ENCODE assay signal across 9 cellular contexts in the genomic region with DNA sequence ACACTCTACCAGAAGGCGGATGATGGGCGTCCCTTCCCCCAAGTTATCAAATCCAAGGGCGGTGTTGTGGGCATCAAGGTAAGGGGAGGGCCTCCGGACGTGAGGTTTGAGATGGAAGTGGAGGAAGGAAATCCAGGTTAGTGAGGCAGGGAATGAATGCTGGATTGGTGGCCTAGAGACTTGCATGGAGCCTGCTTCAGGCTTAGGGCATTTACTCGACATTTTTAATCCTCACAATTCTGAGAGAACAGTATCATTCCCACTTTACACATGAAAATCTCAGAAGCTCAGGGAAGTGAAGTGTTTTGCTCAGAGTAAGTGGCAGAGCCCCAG. TPM values are rescaled to one million over a fixed set of nuclear protein-coding genes. Genes with fewer than 3 reads are reported as not detected.
DNase-seq lines count a peak whose midpoint lies in the region; ATAC-seq and TF ChIP-seq lines count a peak whose summit lies in the region.
"Had no signal": no experiment of that assay in that cellular context is flagged by ENCODE, and none has a peak within 500 bp of the region (broad histone marks: within the 10 kb centered on the region; RNA-seq: fewer than 3 reads in every experiment).

No MANE protein-coding gene starts in this region.

- intact Hi-C loops in dendritic cell treated with granulocyte-macrophage colony-stimulating factor and Interleukin-4, amounts not matched to agents 40 ng/mL and 50 ng/mL, for 4 days (cut with micrococcal nuclease), result no loop called here

- no peaks in the 10 kb centered on the region for H3K27me3 Mint-ChIP-seq in dendritic cell treated with granulocyte-macrophage colony-stimulating factor and Interleukin-4, amounts not matched to agents 40 ng/mL and 50 ng/mL, for 4 days
- no peaks in the 10 kb centered on the region for H3K27me3 Mint-ChIP-seq in natural killer cell treated with Interleukin-12 subunit alpha and Interleukin-12 subunit beta and Interleukin-15 and Interleukin-18, amount 100 ng/mL, for 72 hours

- peaks cover 64 to 69% (median 66%) of the 10 kb centered on the region in 11 experiments for H3K36me3 ChIP-seq in BLaER1 treated with 17β-estradiol and CSF1 and Interleukin-3, amounts not matched to agents 10 nM and 100 nM

- peaks cover 90% of the 10 kb centered on the region for H3K36me3 Mint-ChIP-seq in dendritic cell treated with granulocyte-macrophage colony-stimulating factor and Interleukin-4, amounts not matched to agents 40 ng/mL and 50 ng/mL, for 4 days (ENCODE audit: low read depth)
- peaks cover 15% of the 10 kb centered on the region for H3K36me3 Mint-ChIP-seq in natural killer cell treated with Interleukin-12 subunit alpha and Interleukin-12 subunit beta and Interleukin-15 and Interleukin-18, amount 100 ng/mL, for 72 hours

- H3K9ac ChIP-seq in BLaER1 treated with 17β-estradiol and CSF1 and Interleukin-3, amounts not matched to agents 10 nM and 100 nM, result peak overlapping the region; percentile 90 to 97 (median 93)

- no peak for ATAC-seq in natural killer cell treated with Interleukin-12 subunit alpha and Interleukin-12 subunit beta and Interleukin-15 and Interleukin-18, amount 100 ng/mL, for 72 hours
- ATAC-seq in GM19395 (IDR thresholded peaks at IDR 0.05; ENCODE audit: unreplicated experiment), result no peak

- no peak for TF ChIP-seq CTCF in NB4 (IDR thresholded peaks at IDR 0.05; ENCODE audit: low read depth, low read length)

- TF ChIP-seq POLR2A in NB4 (IDR thresholded peaks at IDR 0.05; ENCODE audit: extremely low read depth, insufficient read length), result no peak

- no peaks in the 10 kb centered on the region for H3K9me3 Mint-ChIP-seq in dendritic cell treated with granulocyte-macrophage colony-stimulating factor and Interleukin-4, amounts not matched to agents 40 ng/mL and 50 ng/mL, for 4 days
- H3K9me3 Mint-ChIP-seq in natural killer cell treated with Interleukin-12 subunit alpha and Interleukin-12 subunit beta and Interleukin-15 and Interleukin-18, amount 100 ng/mL, for 72 hours, result no peaks in the 10 kb centered on the region

- DNase-seq in NB4 (ENCODE audit: low read depth) (no peak), NCI-H82 treated with DMSO at 0.1 percent for 48 hours (lab: John Stamatoyannopoulos, UW; ENCODE audit: unreplicated experiment) (no peak), HuH-7 (ENCODE audit: low spot score) (no peak), dermis blood vessel endothelial cell (no peak)
- no peak for DNase-seq in natural killer cell treated with Interleukin-12 subunit alpha and Interleukin-12 subunit beta and Interleukin-15 and Interleukin-18, amount 100 ng/mL, for 72 hours (ENCODE audit: low spot score)
- DNase-seq: SIG-M5 had no signal

- H3K27me3 ChIP-seq in BLaER1 treated with 17β-estradiol and CSF1 and Interleukin-3, amounts not matched to agents 10 nM and 100 nM, result no peaks in the 10 kb centered on the region

- peak overlapping the region; percentile 95 for H3K4me3 Mint-ChIP-seq in dendritic cell treated with granulocyte-macrophage colony-stimulating factor and Interleukin-4, amounts not matched to agents 40 ng/mL and 50 ng/mL, for 4 days
- peak overlapping the region; percentile 97 for H3K4me3 Mint-ChIP-seq in natural killer cell treated with Interleukin-12 subunit alpha and Interleukin-12 subunit beta and Interleukin-15 and Interleukin-18, amount 100 ng/mL, for 72 hours

- peaks cover 59% of the 10 kb centered on the region for H3K4me1 Mint-ChIP-seq in dendritic cell treated with granulocyte-macrophage colony-stimulating factor and Interleukin-4, amounts not matched to agents 40 ng/mL and 50 ng/mL, for 4 days (ENCODE audit: low read depth)
- peaks cover 25 to 38% of the 10 kb centered on the region in 2 donors for H3K4me1 Mint-ChIP-seq in natural killer cell treated with Interleukin-12 subunit alpha and Interleukin-12 subunit beta and Interleukin-15 and Interleukin-18, amount 100 ng/mL, for 72 hours (ENCODE audit: low read depth in 2 of 2)

- peak overlapping the region; percentile 97 to 99 (median 99) for H3K4me2 ChIP-seq in BLaER1 treated with 17β-estradiol and CSF1 and Interleukin-3, amounts not matched to agents 10 nM and 100 nM

- peak overlapping the region in 10 of 11 experiments; percentile 78 to 98 (median 94); a peak in 11 of 22 replicates for H3K27ac ChIP-seq in BLaER1 treated with 17β-estradiol and CSF1 and Interleukin-3, amounts not matched to agents 10 nM and 100 nM

- H4K20me1 ChIP-seq in BLaER1 treated with 17β-estradiol and CSF1 and Interleukin-3, amounts not matched to agents 10 nM and 100 nM, result peaks cover 63 to 70% (median 68%) of the 10 kb centered on the region in 11 experiments

- peaks cover 53 to 72% (median 59%) of the 10 kb centered on the region in 10 experiments for H3K4me1 ChIP-seq in BLaER1 treated with 17β-estradiol and CSF1 and Interleukin-3, amounts not matched to agents 10 nM and 100 nM

- no peaks in the 10 kb centered on the region for H3K9me3 ChIP-seq in BLaER1 treated with 17β-estradiol and CSF1 and Interleukin-3, amounts not matched to agents 10 nM and 100 nM (replicated peaks in 1 of 11)

- H3K4me3 ChIP-seq in BLaER1 treated with 17β-estradiol and CSF1 and Interleukin-3, amounts not matched to agents 10 nM and 100 nM, result peak overlapping the region; percentile 86 to 99 (median 98)
- peak overlapping the region; percentile 90 for H3K4me3 ChIP-seq in NB4 (ENCODE audit: low read depth, low read length)

- H3K27ac Mint-ChIP-seq in dendritic cell treated with granulocyte-macrophage colony-stimulating factor and Interleukin-4, amounts not matched to agents 40 ng/mL and 50 ng/mL, for 4 days, result peak overlapping the region; percentile 99
- peak overlapping the region; percentile 98 for H3K27ac Mint-ChIP-seq in natural killer cell treated with Interleukin-12 subunit alpha and Interleukin-12 subunit beta and Interleukin-15 and Interleukin-18, amount 100 ng/mL, for 72 hours

RNA-seq across cellular contexts. Expression of gene ALDOA, which starts 2.0 kb away (rescaled TPM):
- total RNA-seq in natural killer cell treated with Interleukin-12 subunit alpha and Interleukin-12 subunit beta and Interleukin-15 and Interleukin-18, amount 100 ng/mL, for 72 hours, result 1,000 to 10,000 TPM; 1,789 to 1,983 TPM
- 286 and 586 TPM in 2 replicates for total RNA-seq in dermis blood vessel endothelial cell

RNA-seq across cellular contexts. Expression of gene PPP4C, which starts 8.2 kb away (rescaled TPM):
- total RNA-seq in natural killer cell treated with Interleukin-12 subunit alpha and Interleukin-12 subunit beta and Interleukin-15 and Interleukin-18, amount 100 ng/mL, for 72 hours, result 100 to 1,000 TPM; 144 to 148 TPM
- total RNA-seq in dermis blood vessel endothelial cell, result 220 and 256 TPM in 2 replicates

RNA-seq across cellular contexts. Expression of gene TBX6, which starts 24.2 kb away (rescaled TPM):
- under 1 TPM; 0.29 to 0.78 TPM for total RNA-seq in natural killer cell treated with Interleukin-12 subunit alpha and Interleukin-12 subunit beta and Interleukin-15 and Interleukin-18, amount 100 ng/mL, for 72 hours
- total RNA-seq in dermis blood vessel endothelial cell, result 0.17 and 0.23 TPM in 2 replicates

RNA-seq across cellular contexts. Expression of gene YPEL3, which starts 28.5 kb away (rescaled TPM):
- 10 to 100 TPM; 21.1 to 25.8 TPM for total RNA-seq in natural killer cell treated with Interleukin-12 subunit alpha and Interleukin-12 subunit beta and Interleukin-15 and Interleukin-18, amount 100 ng/mL, for 72 hours
- 25.0 and 28.2 TPM in 2 replicates for total RNA-seq in dermis blood vessel endothelial cell

RNA-seq across cellular contexts. Expression of gene TLCD3B, which starts 36.5 kb away (rescaled TPM):
- 1 to 10 TPM; 1.4 to 5.3 TPM for total RNA-seq in natural killer cell treated with Interleukin-12 subunit alpha and Interleukin-12 subunit beta and Interleukin-15 and Interleukin-18, amount 100 ng/mL, for 72 hours
- 0.47 TPM in 1 of 2 replicates, not detected in the other for total RNA-seq in dermis blood vessel endothelial cell
